ENCODE assay signal across 8 cellular contexts in the genomic region with DNA sequence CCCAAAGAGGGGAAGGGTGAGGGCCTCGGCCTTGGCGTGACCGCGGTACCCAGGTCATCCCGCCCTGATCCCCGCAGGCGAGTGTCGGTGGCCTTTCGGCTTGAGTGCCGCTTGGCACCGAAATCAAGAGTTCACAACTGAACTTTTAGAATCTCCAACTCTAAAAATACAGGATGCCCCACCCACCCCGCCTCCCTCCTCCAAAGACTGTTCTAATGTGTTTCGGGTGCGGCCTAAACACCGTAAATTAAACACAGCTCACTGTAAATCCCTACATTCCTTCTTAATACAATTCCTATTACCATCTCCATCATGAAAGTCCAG. TPM values are rescaled to one million over a fixed set of nuclear protein-coding genes. Genes with fewer than 3 reads are reported as not detected.
DNase-seq lines count a peak whose midpoint lies in the region; ATAC-seq and TF ChIP-seq lines count a peak whose summit lies in the region.

No MANE protein-coding gene starts in this region.

- peaks cover 36% of the 10 kb centered on the region for H3K4me1 Mint-ChIP-seq in activated naive CD4-positive, alpha-beta T cell treated with anti-CD3 and anti-CD28 coated beads for 36 hours (ENCODE audit: low read depth)

- no peak overlapping the region for H2BK15ac ChIP-seq in mesendoderm (replicated peaks; ENCODE audit: low read depth)

- no peak overlapping the region for H4K5ac ChIP-seq in mesendoderm (ENCODE audit: low read length)

- 86% methylated on average over 1 of the region's 15 CpGs for WGBS in mesendoderm (ENCODE audit: extremely low coverage, insufficient coverage, low lambda C conversion rate)
- 36% methylated on average over 15 of the region's 15 CpGs for WGBS in urinary bladder

- H3K4me2 ChIP-seq in mesendoderm (ENCODE audit: low read length) = peak overlapping the region; percentile 97

- H3K4me1 ChIP-seq in mesendoderm (ENCODE audit: control insufficient read depth, low read depth, low read length) (no peaks in the 10 kb centered on the region), urinary bladder (ENCODE audit: insufficient read depth) (no peaks in the 10 kb centered on the region)

- H3K27me3 Mint-ChIP-seq in activated naive CD4-positive, alpha-beta T cell treated with anti-CD3 and anti-CD28 coated beads for 36 hours (ENCODE audit: low read depth) = no peaks in the 10 kb centered on the region

- H4K8ac ChIP-seq in mesendoderm (ENCODE audit: low read depth, low read length) = no peak overlapping the region

- peak overlapping the region; percentile 92 for H3K56ac ChIP-seq in mesendoderm (ENCODE audit: low read length)

- H3K79me2 ChIP-seq in mesendoderm (ENCODE audit: control insufficient read depth, insufficient read depth, low read length) = peaks cover 6% of the 10 kb centered on the region

- intact Hi-C loops in activated naive CD4-positive, alpha-beta T cell treated with anti-CD3 and anti-CD28 coated beads for 36 hours (cut with micrococcal nuclease) = no loop called here

- peak overlapping the region; percentile 36 for H3K27ac ChIP-seq in mesendoderm (ENCODE audit: low read depth, low read length)
- H3K27ac ChIP-seq in urinary bladder (ENCODE audit: low read depth) = peak overlapping the region; percentile 97

- no peak for TF ChIP-seq CTCF in choroid plexus epithelial cell (conservative IDR thresholded peaks at IDR 0.05; ENCODE audit: low read depth, low read length)

- H3K27ac Mint-ChIP-seq in activated naive CD4-positive, alpha-beta T cell treated with anti-CD3 and anti-CD28 coated beads for 36 hours = peak overlapping the region; percentile 72

- ATAC-seq in HG02763 (IDR thresholded peaks at IDR 0.05; ENCODE audit: unreplicated experiment) = no peak
- no peak for ATAC-seq in HG02973 (IDR thresholded peaks at IDR 0.05; ENCODE audit: unreplicated experiment)

- no peak overlapping the region for H3K23ac ChIP-seq in mesendoderm (ENCODE audit: low read length)

- in situ Hi-C loops in G401 (cut with HindIII; ENCODE audit: low sequenced_read_pairs) = no loop called here

- H3K4me3 Mint-ChIP-seq in activated naive CD4-positive, alpha-beta T cell treated with anti-CD3 and anti-CD28 coated beads for 36 hours = peak overlapping the region; percentile 73

- H3K79me1 ChIP-seq in mesendoderm (ENCODE audit: low read length) = peaks cover 3% of the 10 kb centered on the region

- H3K18ac ChIP-seq in mesendoderm (ENCODE audit: low read length) = peak overlapping the region; percentile 53

- peak overlapping the region; percentile 41 for H2BK5ac ChIP-seq in mesendoderm (ENCODE audit: low read length)

- H3K36me3 ChIP-seq in mesendoderm (ENCODE audit: control insufficient read depth, insufficient read depth, low read length) (peaks cover 2% of the 10 kb centered on the region), urinary bladder (ENCODE audit: insufficient read depth) (no peaks in the 10 kb centered on the region)

- H3K4me3 ChIP-seq in choroid plexus epithelial cell (ENCODE audit: low read depth, low read length) (peak overlapping the region; percentile 64), mesendoderm (ENCODE audit: low read length) (peak overlapping the region; percentile 23), urinary bladder (ENCODE audit: low read depth, low read length) (peak overlapping the region; percentile 47)

- H3K4ac ChIP-seq in mesendoderm (ENCODE audit: low read depth, low read length) = no peak overlapping the region

- H3K9me3 Mint-ChIP-seq in activated naive CD4-positive, alpha-beta T cell treated with anti-CD3 and anti-CD28 coated beads for 36 hours = no peaks in the 10 kb centered on the region

- CTCF ChIA-PET in activated naive CD4-positive, alpha-beta T cell treated with anti-CD3 and anti-CD28 coated beads for 36 hours (lab: Charles Lee) = interaction anchor here (0.7 to 2.0 kb wide), 7 partner anchors 18 to 508 kb away, joined by 3 to 18 read pairs (median 6); no protein-coding TSS in a partner anchor

- H2BK120ac ChIP-seq in mesendoderm (ENCODE audit: low read depth, low read length) = no peak overlapping the region

- peak overlapping the region; percentile 86 for H3K9ac ChIP-seq in mesendoderm (ENCODE audit: low read length)

- no peaks in the 10 kb centered on the region for H3K36me3 Mint-ChIP-seq in activated naive CD4-positive, alpha-beta T cell treated with anti-CD3 and anti-CD28 coated beads for 36 hours (ENCODE audit: low read depth)

- no peaks in the 10 kb centered on the region for H3K27me3 ChIP-seq in mesendoderm (ENCODE audit: insufficient read depth, low read length, poor library complexity)

- DNase-seq in activated naive CD4-positive, alpha-beta T cell treated with anti-CD3 and anti-CD28 coated beads for 36 hours = peak; percentile 45
- no peak for DNase-seq in activated naive CD4-positive, alpha-beta T cell treated with Interleukin-2 at 50 U/mL for 16 hours
- DNase-seq in choroid plexus epithelial cell (ENCODE audit: low read depth) (no peak), mesendoderm (no peak), G401 (ENCODE audit: low spot score) (no peak)

- no peak overlapping the region for H2AK5ac ChIP-seq in mesendoderm (ENCODE audit: low read length)

RNA-seq across cellular contexts. Expression of a gene that starts 11.4 kb away (rescaled TPM):
- under 1 TPM; 0.20 to 0.67 TPM for total RNA-seq in activated naive CD4-positive, alpha-beta T cell treated with anti-CD3 and anti-CD28 coated beads for 36 hours
- 71.7 TPM for polyA plus RNA-seq in mesendoderm (2013, experiment 1 of 2)
- polyA plus RNA-seq in mesendoderm (2013, experiment 2 of 2) = 73.4 TPM
- total RNA-seq in urinary bladder = 5.7 TPM
- polyA plus RNA-seq in urinary bladder = 10.4 TPM
- total RNA-seq in G401 (2014; rRNA removed; shearing (Covaris generic)) = 28.7 and 67.9 TPM in 2 replicates

RNA-seq across cellular contexts. Expression of a gene that starts 20.0 kb away (rescaled TPM):
- 1 to 10 TPM; 2.1 to 3.1 TPM for total RNA-seq in activated naive CD4-positive, alpha-beta T cell treated with anti-CD3 and anti-CD28 coated beads for 36 hours
- 16.5 TPM for polyA plus RNA-seq in mesendoderm (2013, experiment 1 of 2)
- 15.5 TPM for polyA plus RNA-seq in mesendoderm (2013, experiment 2 of 2)
- 29.6 TPM for total RNA-seq in urinary bladder
- 126 TPM for polyA plus RNA-seq in urinary bladder
- total RNA-seq in G401 (2014; rRNA removed; shearing (Covaris generic)) = 0.86 and 10.1 TPM in 2 replicates

RNA-seq across cellular contexts. Expression of a gene that starts 22.1 kb away (rescaled TPM):
- total RNA-seq in activated naive CD4-positive, alpha-beta T cell treated with anti-CD3 and anti-CD28 coated beads for 36 hours = 10 to 100 TPM; 38.1 to 41.3 TPM
- 87.0 TPM for polyA plus RNA-seq in mesendoderm (2013, experiment 1 of 2)
- polyA plus RNA-seq in mesendoderm (2013, experiment 2 of 2) = 84.9 TPM
- 56.1 TPM for total RNA-seq in urinary bladder
- 223 TPM for polyA plus RNA-seq in urinary bladder
- 87.6 and 118 TPM in 2 replicates for total RNA-seq in G401 (2014; rRNA removed; shearing (Covaris generic))

RNA-seq across cellular contexts. Expression of a gene that starts 53.5 kb away (rescaled TPM):
- total RNA-seq in activated naive CD4-positive, alpha-beta T cell treated with anti-CD3 and anti-CD28 coated beads for 36 hours = not detected
- polyA plus RNA-seq in mesendoderm (2013, experiment 1 of 2) = 23.2 TPM
- polyA plus RNA-seq in mesendoderm (2013, experiment 2 of 2) = 22.0 TPM
- 6.2 TPM for total RNA-seq in urinary bladder
- polyA plus RNA-seq in urinary bladder = 9.6 TPM
- total RNA-seq in G401 (2014; rRNA removed; shearing (Covaris generic)) = 0.06 and 0.14 TPM in 2 replicates
